ENCODE assay signal across 8 cellular contexts in the genomic region with DNA sequence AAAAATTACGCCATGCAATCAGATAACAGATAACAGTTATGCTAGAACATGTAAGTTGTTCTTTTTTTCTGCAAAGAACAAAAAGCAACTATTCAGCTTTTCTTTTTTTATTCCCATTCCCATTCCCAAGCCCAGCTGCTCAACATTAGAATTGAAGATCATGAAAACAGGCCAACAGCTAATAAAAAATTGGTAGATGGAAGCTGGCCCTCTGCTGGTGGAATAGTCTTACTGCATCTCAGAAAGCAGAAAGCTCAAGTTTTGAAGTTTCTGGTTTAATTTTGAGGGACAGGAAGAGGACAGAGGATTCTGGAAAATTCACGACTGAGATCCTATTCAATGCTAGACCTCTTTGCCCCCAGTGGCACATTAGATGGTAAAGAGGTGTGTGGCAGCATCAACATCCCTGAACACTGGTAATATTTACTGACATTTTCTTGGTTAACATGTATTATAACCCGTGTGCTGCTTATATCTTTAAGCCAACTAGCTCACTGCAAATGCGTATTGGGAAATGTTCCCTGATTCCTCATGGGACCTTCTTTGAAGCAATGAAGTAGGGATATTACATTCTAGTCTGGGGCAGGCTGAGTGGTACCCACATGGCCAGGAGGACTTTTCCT.
DNase-seq lines count a peak whose midpoint lies in the region; ATAC-seq, FAIRE-seq and TF ChIP-seq lines count a peak whose summit lies in the region.

No MANE protein-coding gene starts in this region.

- H2AFZ ChIP-seq in PC-9: no peak overlapping the region
- no peak overlapping the region for H2AFZ ChIP-seq in fibroblast of lung (ENCODE audit: low read length)

- DNase-seq in AG20443 (ENCODE audit: low spot score) (peak; percentile 47), GM13977 (ENCODE audit: low spot score) (peak; percentile 31), PC-9 (no peak), fibroblast of lung (ENCODE audit: low read depth in 2 of 2) (peak; percentile 26 to 62), small intestine (peak; percentile 20), NCI-H128 (lab: John Stamatoyannopoulos, UW; ENCODE audit: unreplicated experiment) (no peak)

- no peaks in the 10 kb centered on the region for H3F3A ChIP-seq in PC-9 (ENCODE audit: insufficient read depth, low read depth)

- H3K9ac ChIP-seq in fibroblast of lung (ENCODE audit: insufficient read depth, low read length): no peak overlapping the region

- H3K4me3 ChIP-seq in PC-9 (no peak overlapping the region), fibroblast of lung (replicated peaks in 1 of 4; ENCODE audit: control extremely low read depth in 1 of 4, insufficient read depth in 1 of 4, low read depth in 3 of 4, low read length in 4 of 4) (no peak overlapping the region), small intestine (ENCODE audit: low read depth in 1 of 2, low read length in 2 of 2) (no peak overlapping the region)

- H3K79me2 ChIP-seq in PC-9 (ENCODE audit: low read depth): no peaks in the 10 kb centered on the region
- no peaks in the 10 kb centered on the region for H3K79me2 ChIP-seq in fibroblast of lung (ENCODE audit: control insufficient read depth, insufficient read depth, low read length)

- TF ChIP-seq CTCF in GM13977 (IDR thresholded peaks at IDR 0.05; ENCODE audit: extremely low read depth, insufficient read depth, missing control alignments): peak; percentile 70
- TF ChIP-seq CTCF in PC-9 (conservative IDR thresholded peaks at IDR 0.05): peak; percentile 91
- TF ChIP-seq CTCF in fibroblast of lung (conservative IDR thresholded peaks at IDR 0.05 in 1 of 2, IDR thresholded peaks at IDR 0.05 in 1 of 2; ENCODE audit: low read depth in 1 of 2, low read length in 2 of 2): peak; percentile 88 to 91

- WGBS in small intestine, 3 donors: 45 to 56% (median 53%) methylated on average over 4 of the region's 4 CpGs

- H3K27ac ChIP-seq in PC-9: no peak overlapping the region
- no peak overlapping the region for H3K27ac ChIP-seq in fibroblast of lung (ENCODE audit: insufficient read depth, low read length)
- H3K27ac ChIP-seq in small intestine (ENCODE audit: low read depth in 1 of 2, low read length in 1 of 2): no peak overlapping the region

- intact Hi-C loops in PC-9 (cut with micrococcal nuclease; ENCODE audit: unreplicated experiment): no loop called here

- CTCF ChIA-PET in PC-9 (lab: Charles Lee): interaction anchor here (1.0 to 1.6 kb wide), 2 partner anchors 1193 to 1246 kb away, joined by 3 to 8 read pairs; no protein-coding TSS in a partner anchor

- H3K9me3 ChIP-seq in PC-9 (ENCODE audit: insufficient read depth, low read depth): no peaks in the 10 kb centered on the region
- H3K9me3 ChIP-seq in fibroblast of lung (ENCODE audit: control insufficient read depth, insufficient read depth, low read depth, low read length): no peaks in the 10 kb centered on the region
- H3K9me3 ChIP-seq in small intestine (ENCODE audit: control insufficient read depth, low read depth): no peaks in the 10 kb centered on the region

- in situ Hi-C loops in GM13977 (cut with MboI; ENCODE audit: low pct_unique_long_range_greater_than_20kb, low sequenced_read_pairs, unreplicated experiment): no loop called here

- H4K20me1 ChIP-seq in PC-9 (ENCODE audit: insufficient read depth) (no peaks in the 10 kb centered on the region), fibroblast of lung (ENCODE audit: control insufficient read depth, extremely low read depth, insufficient read depth, low read length) (no peaks in the 10 kb centered on the region)

- no peak for ATAC-seq in HG03378 (IDR thresholded peaks at IDR 0.05; ENCODE audit: unreplicated experiment)
- no peak for ATAC-seq in activated CD4-positive, CD25-positive, alpha-beta regulatory T cell treated with anti-CD3 and anti-CD28 coated beads, Interleukin-2, amount 50 U/mL, for 24 hours

- FAIRE-seq in small intestine (lab: Jason Lieb, UNC): no peak

- H3K36me3 ChIP-seq in PC-9 (ENCODE audit: low read depth) (no peaks in the 10 kb centered on the region), fibroblast of lung (ENCODE audit: control insufficient read depth, insufficient read depth, low read length) (no peaks in the 10 kb centered on the region), small intestine (ENCODE audit: control insufficient read depth in 2 of 2, insufficient read depth in 2 of 2, low read length in 2 of 2) (no peaks in the 10 kb centered on the region)

- BruUV-seq in PC-9 (replicated peaks; lab: Mats Ljungman, UMichigan): no TSS peak

- POLR2A ChIA-PET in PC-9 (lab: Charles Lee; ENCODE audit: unreplicated experiment): no interaction called here

- no peaks in the 10 kb centered on the region for H3K4me1 ChIP-seq in PC-9 (replicated peaks; ENCODE audit: insufficient read depth)
- no peaks in the 10 kb centered on the region for H3K4me1 ChIP-seq in fibroblast of lung (ENCODE audit: control insufficient read depth, extremely low read depth, insufficient read depth, low read length)
- H3K4me1 ChIP-seq in small intestine (ENCODE audit: control insufficient read depth in 2 of 2, insufficient read depth in 1 of 2, low read depth in 1 of 2, low read length in 1 of 2): no peaks in the 10 kb centered on the region

- H3K27me3 ChIP-seq in PC-9 (ENCODE audit: insufficient read depth, low read depth): no peaks in the 10 kb centered on the region; the same call in 1 of the 2 replicates
- H3K27me3 ChIP-seq in fibroblast of lung (ENCODE audit: control insufficient read depth, insufficient read depth, low read length): no peaks in the 10 kb centered on the region
- peaks cover 9 to 25% of the 10 kb centered on the region in 2 donors for H3K27me3 ChIP-seq in small intestine (ENCODE audit: control insufficient read depth in 2 of 2, insufficient read depth in 2 of 2, low read length in 2 of 2)

- H3K9me2 ChIP-seq in PC-9 (ENCODE audit: insufficient read depth): no peaks in the 10 kb centered on the region

- H3K4me2 ChIP-seq in PC-9 (no peak overlapping the region), fibroblast of lung (ENCODE audit: extremely low read depth, insufficient read depth, low read length) (no peak overlapping the region)

Comparison
In these comparisons a context has a peak if more than half of its experiments do, and no peak if none do; other contexts are left out.
1. DNase-seq: peak in AG20443 (single experiment), GM13977 (single experiment), fibroblast of lung (2 of 2) and small intestine (single experiment); none in PC-9 (0 of 2) and NCI-H128 (single experiment).
2. Peak in every context shown above with its lines, with median percentiles within 50 percentile points of each other: CTCF ChIP-seq.